ENCODE assay signal across 13 cellular contexts in the genomic region with DNA sequence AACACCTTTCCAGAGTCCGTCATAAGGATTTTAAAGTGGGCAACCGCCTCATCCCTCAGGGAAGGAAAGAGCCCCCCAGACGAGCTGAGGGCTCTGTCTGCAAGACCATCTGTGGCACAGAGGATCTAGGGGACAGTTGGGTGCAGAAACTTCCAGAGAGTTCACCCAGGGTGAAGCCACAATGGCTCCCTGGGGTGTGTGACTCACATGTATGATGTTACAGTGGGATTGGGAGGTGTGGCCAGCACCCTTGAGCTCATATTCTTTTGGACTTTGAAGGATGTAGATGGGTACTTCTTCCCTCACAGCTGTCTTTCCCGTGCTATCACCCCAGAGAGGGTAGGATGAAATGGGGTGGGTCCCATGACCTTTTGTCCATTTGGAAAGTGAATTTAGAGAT.
DNase-seq lines count a peak whose midpoint lies in the region; TF ChIP-seq lines count a peak whose summit lies in the region.
"Had no signal": no experiment of that assay in that cellular context is flagged by ENCODE, and none has a peak within 500 bp of the region (broad histone marks: within the 10 kb centered on the region; RNA-seq: fewer than 3 reads in every experiment).

No MANE protein-coding gene starts in this region.

- no peak for TF ChIP-seq CTCF in GM13977 (IDR thresholded peaks at IDR 0.05; ENCODE audit: extremely low read depth, insufficient read depth, missing control alignments)

- peak; percentile 48 for DNase-seq in GM04503 (ENCODE audit: low read depth)
- peak; percentile 34 for DNase-seq in NCI-H226
- DNase-seq in skeletal muscle cell (ENCODE audit: low read depth), result peak; percentile 56
- DNase-seq in D341Med (ENCODE audit: low spot score), result no peak
- DNase-seq in NCI-H1092 (lab: John Stamatoyannopoulos, UW), result no peak
- DNase-seq in GM13977 (ENCODE audit: low spot score), result no peak
- DNase-seq in stimulated activated CD4-positive, alpha-beta T cell treated with anti-CD3 and anti-CD28 coated beads, Interleukin-2, amount 100 ng/mL, for 48 hours, result no peak
- DNase-seq: activated CD4-positive, alpha-beta T cell treated with anti-CD3 and anti-CD28 coated beads for 36 hours; DMS 273 treated with DMSO at 0.1 percent for 48 hours; Right ventricle myocardium superior; tibial artery had no signal

- peak overlapping the region; percentile 77 for H3K27ac ChIP-seq in cingulate gyrus (ENCODE audit: low read depth, low read length)
- H3K27ac ChIP-seq: prostate gland had no signal

- in situ Hi-C loops in GM13977 (cut with MboI; ENCODE audit: low pct_unique_long_range_greater_than_20kb, low sequenced_read_pairs, unreplicated experiment), result no loop called here

- H3K4me3 ChIP-seq in skeletal muscle cell (ENCODE audit: low read depth, low read length), result no peak overlapping the region
- H3K4me3 ChIP-seq: prostate gland, tibial artery had no signal

Comparison
In these comparisons a context has a peak if more than half of its experiments do, and no peak if none do; other contexts are left out.
1. DNase-seq: peak in GM04503 (single experiment), NCI-H226 (single experiment) and skeletal muscle cell (single experiment); none in D341Med (single experiment), NCI-H1092 (single experiment), GM13977 (single experiment) and stimulated activated CD4-positive, alpha-beta T cell treated with anti-CD3 and anti-CD28 coated beads, Interleukin-2, amount 100 ng/mL, for 48 hours (0 of 2).